20 cellular contexts compared by ENCODE assay signal in genomic region chr4:16261313-16261878, GRCh38.
"Had no signal": no experiment of that assay in that cellular context is flagged by ENCODE, and none has a peak within 500 bp of the region (broad histone marks: within the 10 kb centered on the region; RNA-seq: fewer than 3 reads in every experiment).

No MANE protein-coding gene starts in this region.

- H3K4me1 ChIP-seq: body of pancreas, foreskin keratinocyte, parathyroid adenoma, right lobe of liver, thyroid gland had no signal

- H3K4me3 Mint-ChIP-seq: activated naive CD8-positive, alpha-beta T cell treated with anti-CD3 and anti-CD28 coated beads, Interleukin-2, amount 10 ng/mL, durations not matched to agents 7 days and 5 days; activated T-helper 1 cell treated with anti-CD3 and anti-CD28 coated beads, Interleukin-12 subunit alpha, Interleukin-12 subunit beta, Interleukin-2, Interleukin-4 antibody, amounts not matched to agents 30 ng/mL and 10 ng/mL and 1 ng/mL, durations not matched to agents 14 hours and 24 hours and 36 hours; endodermal cell; stimulated activated effector memory CD8-positive, alpha-beta T cell treated with anti-CD3 and anti-CD28 coated beads, Interleukin-12 subunit alpha, Interleukin-12 subunit beta, amount 100 ng/mL, for 72 hours; WTC11 had no signal

- H3K9ac ChIP-seq: parathyroid adenoma had no signal

- H3K36me3 ChIP-seq: right lobe of liver, thyroid gland had no signal

- H3K27me3 Mint-ChIP-seq: activated naive CD8-positive, alpha-beta T cell treated with anti-CD3 and anti-CD28 coated beads, Interleukin-2, amount 10 ng/mL, durations not matched to agents 7 days and 5 days had no signal

- H3K4me2 ChIP-seq: hepatocyte had no signal

- H3K79me2 ChIP-seq: hepatocyte, parathyroid adenoma had no signal

- ATAC-seq: body of pancreas; foreskin keratinocyte; mucosa of descending colon; naive thymus-derived CD4-positive, alpha-beta T cell; right lobe of liver; stimulated activated effector memory CD8-positive, alpha-beta T cell treated with anti-CD3 and anti-CD28 coated beads, Interleukin-12 subunit alpha, Interleukin-12 subunit beta, amount 100 ng/mL, for 72 hours; WTC11 had no signal

- DNase-seq: activated CD4-positive, alpha-beta T cell treated with anti-CD3 and anti-CD28 coated beads for 48 hours; activated CD8-positive, alpha-beta memory T cell treated with anti-CD3 and anti-CD28 coated beads for 24 hours; activated CD8-positive, alpha-beta memory T cell treated with anti-CD3 and anti-CD28 coated beads, Interleukin-2, amount 50 U/mL, for 48 hours; activated naive CD8-positive, alpha-beta T cell treated with anti-CD3 and anti-CD28 coated beads, Interleukin-2, amount 10 ng/mL, durations not matched to agents 7 days and 5 days; amygdala; body of pancreas; endodermal cell; foreskin keratinocyte; mesenchymal stem cell; mucosa of descending colon; right lobe of liver; small intestine; stimulated activated CD4-positive, alpha-beta T cell treated with anti-CD3 and anti-CD28 coated beads, Interleukin-4, amount 100 ng/mL, for 24 hours; thyroid gland had no signal

- H3K4me3 ChIP-seq: body of pancreas, hepatocyte, mucosa of descending colon, right lobe of liver, thyroid gland had no signal

- H3K9me3 Mint-ChIP-seq: activated naive CD8-positive, alpha-beta T cell treated with anti-CD3 and anti-CD28 coated beads, Interleukin-2, amount 10 ng/mL, durations not matched to agents 7 days and 5 days; activated T-helper 1 cell treated with anti-CD3 and anti-CD28 coated beads, Interleukin-12 subunit alpha, Interleukin-12 subunit beta, Interleukin-2, Interleukin-4 antibody, amounts not matched to agents 30 ng/mL and 10 ng/mL and 1 ng/mL, durations not matched to agents 14 hours and 24 hours and 36 hours; endodermal cell; naive thymus-derived CD4-positive, alpha-beta T cell; stimulated activated effector memory CD8-positive, alpha-beta T cell treated with anti-CD3 and anti-CD28 coated beads, Interleukin-12 subunit alpha, Interleukin-12 subunit beta, amount 100 ng/mL, for 72 hours; WTC11 had no signal

- H3K36me3 Mint-ChIP-seq: stimulated activated effector memory CD8-positive, alpha-beta T cell treated with anti-CD3 and anti-CD28 coated beads, Interleukin-12 subunit alpha, Interleukin-12 subunit beta, amount 100 ng/mL, for 72 hours; WTC11 had no signal

- H3K9me3 ChIP-seq: body of pancreas, mucosa of descending colon, right lobe of liver, thyroid gland had no signal

- H3K27me3 ChIP-seq: body of pancreas, foreskin keratinocyte, hepatocyte, right lobe of liver, thyroid gland had no signal

- H3K27ac Mint-ChIP-seq: activated naive CD8-positive, alpha-beta T cell treated with anti-CD3 and anti-CD28 coated beads, Interleukin-2, amount 10 ng/mL, durations not matched to agents 7 days and 5 days; activated T-helper 1 cell treated with anti-CD3 and anti-CD28 coated beads, Interleukin-12 subunit alpha, Interleukin-12 subunit beta, Interleukin-2, Interleukin-4 antibody, amounts not matched to agents 30 ng/mL and 10 ng/mL and 1 ng/mL, durations not matched to agents 14 hours and 24 hours and 36 hours; endodermal cell; WTC11 had no signal

- H3K27ac ChIP-seq: body of pancreas, hepatocyte, parathyroid adenoma, right lobe of liver, thyroid gland had no signal

- H3K4me1 Mint-ChIP-seq: WTC11 had no signal

- H2AFZ ChIP-seq: hepatocyte, parathyroid adenoma had no signal
